1 cellular context compared by ENCODE assay signal in genomic region chr2:46977899-46978298, GRCh38.
A peak's percentile ranks its signal among the peaks of the same experiment; 100 is the strongest.
TF ChIP-seq lines count a peak whose summit lies in the region.

No MANE protein-coding gene starts in this region.

TF ChIP-seq in GM12878, 131 proteins besides CTCF, POLR2A, EP300 and RAD21:
- TF ChIP-seq ZNF687 (IDR thresholded peaks at IDR 0.05): 0 out of 2 replicates have a peak, but pooled peaks have one; percentile 24
- TF ChIP-seq EED (IDR thresholded peaks at IDR 0.05; ENCODE audit: low read depth): peak; percentile 77
- TF ChIP-seq ZBTB33 (IDR thresholded peaks at IDR 0.05): no peak
- peak; percentile 32; the same call in 1 of the 2 replicates for TF ChIP-seq IKZF1 (conservative IDR thresholded peaks at IDR 0.05)
- no peak for TF ChIP-seq YBX1 (IDR thresholded peaks at IDR 0.05)
- TF ChIP-seq NBN (IDR thresholded peaks at IDR 0.05): no peak
- peak; percentile 44 to 52; a peak in 2 of 4 replicates for TF ChIP-seq IKZF2 (IDR thresholded peaks at IDR 0.05)
- no peak for TF ChIP-seq SMARCA5 (IDR thresholded peaks at IDR 0.05)
- TF ChIP-seq TCF12 (IDR thresholded peaks at IDR 0.05; ENCODE audit: low read depth, low read length): no peak
- peak; percentile 66 for TF ChIP-seq SPI1 (IDR thresholded peaks at IDR 0.05; ENCODE audit: borderline replicate concordance, insufficient read depth, low read depth, low read length)
- no peak for TF ChIP-seq KDM1A (IDR thresholded peaks at IDR 0.05; ENCODE audit: borderline replicate concordance)
